ENCODE assay signal across 1 cellular context in genomic region chr1:43729816-43730463, GRCh38.
TF ChIP-seq lines count a peak whose summit lies in the region.

No MANE protein-coding gene starts in this region.

TF ChIP-seq in endothelial cell of umbilical vein, 7 proteins besides CTCF, POLR2A, EP300 and RAD21:
- TF ChIP-seq JUN (IDR thresholded peaks at IDR 0.05; ENCODE audit: borderline replicate concordance, insufficient read depth, insufficient read length, low read depth) (no peak), GATA2 (IDR thresholded peaks at IDR 0.05; ENCODE audit: insufficient read depth, insufficient read length, low read depth, low read length) (no peak), MAX (IDR thresholded peaks at IDR 0.05; ENCODE audit: insufficient read depth, insufficient read length) (no peak), MYC (IDR thresholded peaks at IDR 0.05; ENCODE audit: low read depth, low read length) (no peak), POLR2AphosphoS5 (IDR thresholded peaks at IDR 0.05; ENCODE audit: insufficient read depth, low read depth, low read length) (no peak), FOS (IDR thresholded peaks at IDR 0.05; ENCODE audit: borderline replicate concordance, insufficient read depth, low read length) (no peak), EZH2 (IDR thresholded peaks at IDR 0.05; ENCODE audit: borderline replicate concordance, low read depth, low read length, severe bottlenecking) (no peak)
